Comparison of ENCODE assay signal across 1 cellular context in genomic region chr6:13810688-13811446, GRCh38.
TF ChIP-seq lines count a peak whose summit lies in the region.

No MANE protein-coding gene starts in this region.

TF ChIP-seq in GM12878, 131 proteins besides CTCF, POLR2A, EP300 and RAD21 (continued from another document):
- no peak for TF ChIP-seq BCL3 (IDR thresholded peaks at IDR 0.05; ENCODE audit: borderline replicate concordance, insufficient read depth, low read depth, low read length, poor library complexity, severe bottlenecking)
- TF ChIP-seq HDAC2 (IDR thresholded peaks at IDR 0.05): no peak
- TF ChIP-seq ASH2L (IDR thresholded peaks at IDR 0.05; ENCODE audit: borderline replicate concordance, low read depth): no peak
TF ChIP-seq in GM12878: peak in this region for 0.
